Comparison of ENCODE assay signal across 8 cellular contexts in genomic region chr10:68988530-68989316, GRCh38. TPM values are rescaled to one million over a fixed set of nuclear protein-coding genes. Genes with fewer than 3 reads are reported as not detected.
DNase-seq lines count a peak whose midpoint lies in the region; ATAC-seq and TF ChIP-seq lines count a peak whose summit lies in the region.

KIFBP (plus strand) TSS chr10:68988803; CDS start chr10:68988833, 30 bp downstream.

- H3K9me3 ChIP-seq in mucosa of rectum (ENCODE audit: control insufficient read depth in 2 of 2, low read length in 2 of 2) = no peaks in the 10 kb centered on the region

- DNase-seq in DMS53 (lab: John Stamatoyannopoulos, UW) (peak; percentile 99), erythroblast (lab: John Stamatoyannopoulos, UW) (peak; percentile 95 to 97)
- peak; percentile 83 for DNase-seq in activated T-cell treated with anti-CD3 and anti-CD28 coated beads, Interleukin-2, amount 50 U/mL, for 24 hours
- DNase-seq in stimulated activated CD8-positive, alpha-beta memory T cell treated with anti-CD3 and anti-CD28 coated beads, Interleukin-4, amount 100 ng/mL, for 48 hours = peak; percentile 88

- peak within 1 kb of the TSS; percentile 92 for H3K4me3 Mint-ChIP-seq in activated T-cell treated with anti-CD3 and anti-CD28 coated beads, Interleukin-2, amount 50 U/mL, for 24 hours

- no peaks in the 10 kb centered on the region for H3K9me3 Mint-ChIP-seq in activated T-cell treated with anti-CD3 and anti-CD28 coated beads, Interleukin-2, amount 50 U/mL, for 24 hours

- peaks cover 7 to 14% of the 10 kb centered on the region in 2 donors for H3K36me3 ChIP-seq in mucosa of rectum (ENCODE audit: control insufficient read depth in 2 of 2, insufficient read depth in 2 of 2, low read length in 2 of 2)

- H3K9ac ChIP-seq in mucosa of rectum (ENCODE audit: low read depth in 1 of 2, low read length in 2 of 2) = peak within 1 kb of the TSS; percentile 77 to 87

- H3K27ac Mint-ChIP-seq in activated T-cell treated with anti-CD3 and anti-CD28 coated beads, Interleukin-2, amount 50 U/mL, for 24 hours = peak within 1 kb of the TSS; percentile 95

- no peaks in the 10 kb centered on the region for H3K27me3 Mint-ChIP-seq in activated T-cell treated with anti-CD3 and anti-CD28 coated beads, Interleukin-2, amount 50 U/mL, for 24 hours

- peaks cover 6 to 13% of the 10 kb centered on the region in 2 donors for H3K4me1 ChIP-seq in mucosa of rectum (ENCODE audit: control insufficient read depth in 2 of 2, insufficient read depth in 2 of 2, low read length in 2 of 2)

- TF ChIP-seq EP300 in Ishikawa (IDR thresholded peaks at IDR 0.05; ENCODE audit: borderline replicate concordance) = peak; percentile 20; the same call in 1 of the 2 replicates

- peak; percentile 86 for TF ChIP-seq POLR2A in erythroblast (IDR thresholded peaks at IDR 0.05; ENCODE audit: low read length)

- peak; percentile 25; the same call in 1 of the 2 replicates for TF ChIP-seq RAD21 in Ishikawa (IDR thresholded peaks at IDR 0.05; ENCODE audit: low read depth)

- peak within 1 kb of the TSS; percentile 82 to 96 for H3K4me3 ChIP-seq in mucosa of rectum (ENCODE audit: low read length in 2 of 2)

- peaks cover 61% of the 10 kb centered on the region for H3K4me1 Mint-ChIP-seq in activated T-cell treated with anti-CD3 and anti-CD28 coated beads, Interleukin-2, amount 50 U/mL, for 24 hours (ENCODE audit: low read depth)

- H3K36me3 Mint-ChIP-seq in activated T-cell treated with anti-CD3 and anti-CD28 coated beads, Interleukin-2, amount 50 U/mL, for 24 hours (ENCODE audit: low read depth) = peaks cover 56% of the 10 kb centered on the region

- H3K27me3 ChIP-seq in mucosa of rectum (ENCODE audit: control insufficient read depth in 2 of 2, insufficient read depth in 2 of 2, low read length in 2 of 2) = no peaks in the 10 kb centered on the region

- ATAC-seq in GM21576 (IDR thresholded peaks at IDR 0.05; ENCODE audit: unreplicated experiment) = peak; percentile 68

- peak within 1 kb of the TSS; percentile 75 to 83 for H3K27ac ChIP-seq in mucosa of rectum (ENCODE audit: low read depth in 2 of 2, low read length in 2 of 2)

TF ChIP-seq in Ishikawa, 13 proteins besides CTCF, POLR2A, EP300 and RAD21:
- TF ChIP-seq USF1 (IDR thresholded peaks at IDR 0.05) (no peak), YY1 (IDR thresholded peaks at IDR 0.05; ENCODE audit: low read depth) (peak; percentile 85), FOXM1 (IDR thresholded peaks at IDR 0.05; ENCODE audit: borderline replicate concordance, low read depth) (no peak), TCF12 (IDR thresholded peaks at IDR 0.05; ENCODE audit: low read depth) (no peak), MAX (IDR thresholded peaks at IDR 0.05) (peak; percentile 63; the same call in 1 of the 2 replicates), ZBTB7A (IDR thresholded peaks at IDR 0.05; ENCODE audit: low read depth) (no peak), EGR1 (IDR thresholded peaks at IDR 0.05) (no peak), NFIC (IDR thresholded peaks at IDR 0.05) (no peak), TEAD4 (IDR thresholded peaks at IDR 0.05) (peak; percentile 75), CREB1 (IDR thresholded peaks at IDR 0.05; ENCODE audit: low read depth) (peak; percentile 54; the same call in 1 of the 2 replicates), TAF1 (IDR thresholded peaks at IDR 0.05; ENCODE audit: low read depth) (peak; percentile 80), REST (IDR thresholded peaks at IDR 0.05; ENCODE audit: low read depth) (0 out of 2 replicates have a peak, but pooled peaks have one; percentile 7), CEBPB (IDR thresholded peaks at IDR 0.05) (peak; percentile 5; the same call in 1 of the 2 replicates)

TF ChIP-seq in PFSK-1, 5 proteins besides CTCF, POLR2A, EP300 and RAD21:
- peak; percentile 82 for TF ChIP-seq POLR2AphosphoS5 (IDR thresholded peaks at IDR 0.05; ENCODE audit: low read depth, low read length)
- TF ChIP-seq REST (IDR thresholded peaks at IDR 0.05; ENCODE audit: insufficient read depth in 1 of 2, low read depth in 2 of 2, low read length in 2 of 2) = peak in 1 of 2 experiments; percentile 39; a peak in 1 of 4 replicates
- no peak for TF ChIP-seq FOXP2 (optimal IDR thresholded peaks at IDR 0.05; ENCODE audit: borderline replicate concordance, extremely low read depth, extremely low read length, insufficient read depth)
- peak; percentile 70; the same call in 1 of the 2 replicates for TF ChIP-seq TAF1 (IDR thresholded peaks at IDR 0.05; ENCODE audit: borderline replicate concordance, insufficient read depth, low read length)
- 0 out of 2 replicates have a peak, but pooled peaks have one; percentile 65 for TF ChIP-seq SIN3A (IDR thresholded peaks at IDR 0.05; ENCODE audit: borderline replicate concordance, insufficient read depth, low read length)

RNA-seq across cellular contexts. Expression of gene KIFBP, which starts in this region (rescaled TPM):
- 29.8 TPM for polyA plus RNA-seq in PFSK-1 (2012; ENCODE audit: insufficient read length, low read depth)

Comparison
In these comparisons a context has a peak if more than half of its experiments do, and no peak if none do; other contexts are left out.
1. Peak in every context shown above with its lines: DNase-seq, ATAC-seq, H3K4me3 ChIP-seq and H3K27ac ChIP-seq.